ENCODE assay signal across 18 cellular contexts in genomic region chr1:245007686-245008085, GRCh38.
DNase-seq lines count a peak whose midpoint lies in the region; ATAC-seq and TF ChIP-seq lines count a peak whose summit lies in the region.
"Had no signal": no experiment of that assay in that cellular context is flagged by ENCODE, and none has a peak within 500 bp of the region (broad histone marks: within the 10 kb centered on the region; RNA-seq: fewer than 3 reads in every experiment).

No MANE protein-coding gene starts in this region.

- WGBS in spleen, 5 donors, result 86 to 93% (median 88%) methylated on average over 4 of the region's 4 CpGs

- H3K36me3 Mint-ChIP-seq in nephron progenitor cell (ENCODE audit: low read depth), result peaks cover 12% of the 10 kb centered on the region
- H3K36me3 Mint-ChIP-seq in CD8-positive, alpha-beta T cell, result no peaks in the 10 kb centered on the region
- H3K36me3 Mint-ChIP-seq: CD4-positive, alpha-beta memory T cell had no signal

- H3K27me3 Mint-ChIP-seq in nephron progenitor cell (ENCODE audit: low read depth, poor library complexity), result no peaks in the 10 kb centered on the region
- H3K27me3 Mint-ChIP-seq in CD8-positive, alpha-beta T cell (ENCODE audit: low read depth), result no peaks in the 10 kb centered on the region
- H3K27me3 Mint-ChIP-seq: CD4-positive, alpha-beta memory T cell had no signal

- no peak overlapping the region for H3K4me3 Mint-ChIP-seq in nephron progenitor cell
- no peak overlapping the region for H3K4me3 Mint-ChIP-seq in CD8-positive, alpha-beta T cell
- H3K4me3 Mint-ChIP-seq: CD4-positive, alpha-beta memory T cell; HFFc6 had no signal

- no peaks in the 10 kb centered on the region for H3K36me3 ChIP-seq in CD8-positive, alpha-beta T cell (ENCODE audit: insufficient read depth, low read length)
- no peaks in the 10 kb centered on the region for H3K36me3 ChIP-seq in spleen
- H3K36me3 ChIP-seq: BE2C had no signal

- H3K27ac ChIP-seq in CD8-positive, alpha-beta T cell (ENCODE audit: low read depth, low read length), result no peak overlapping the region
- no peak overlapping the region for H3K27ac ChIP-seq in spleen
- H3K27ac ChIP-seq: A549, C4-2B, HL-60 had no signal

- H3K27ac Mint-ChIP-seq in nephron progenitor cell, result peak overlapping the region; percentile 84
- no peak overlapping the region for H3K27ac Mint-ChIP-seq in CD8-positive, alpha-beta T cell
- H3K27ac Mint-ChIP-seq: CD4-positive, alpha-beta memory T cell; HFFc6 had no signal

- DNase-seq in H4 (ENCODE audit: low spot score) (peak; percentile 50), M059J (ENCODE audit: low read depth) (peak; percentile 43), fibroblast of pulmonary artery (ENCODE audit: low read depth) (peak; percentile 7), nephron progenitor cell (no peak), spleen (no peak), GM19240 (ENCODE audit: insufficient read length, low spot score) (no peak)
- no peak for DNase-seq in CD8-positive, alpha-beta T cell
- DNase-seq: BE2C; CD4-positive, alpha-beta memory T cell; COR-L47; H7; HFFc6; Kasumi-1; KBM-7 had no signal

- peaks cover 23% of the 10 kb centered on the region for H3K4me1 Mint-ChIP-seq in nephron progenitor cell
- H3K4me1 Mint-ChIP-seq in CD8-positive, alpha-beta T cell (ENCODE audit: low read depth), result no peaks in the 10 kb centered on the region
- H3K4me1 Mint-ChIP-seq: CD4-positive, alpha-beta memory T cell had no signal

- H3K9me3 ChIP-seq in CD8-positive, alpha-beta T cell (ENCODE audit: low read length), result no peaks in the 10 kb centered on the region
- H3K9me3 ChIP-seq in spleen, result no peaks in the 10 kb centered on the region
- H3K9me3 ChIP-seq: A549, BE2C had no signal

- no peaks in the 10 kb centered on the region for H3K9me3 Mint-ChIP-seq in nephron progenitor cell
- H3K9me3 Mint-ChIP-seq in CD8-positive, alpha-beta T cell, result no peaks in the 10 kb centered on the region
- H3K9me3 Mint-ChIP-seq: CD4-positive, alpha-beta memory T cell; HFFc6 had no signal

- H3K4me3 ChIP-seq in fibroblast of pulmonary artery (replicated peaks; ENCODE audit: low read depth, low read length) (no peak overlapping the region), spleen (no peak overlapping the region)
- no peak overlapping the region for H3K4me3 ChIP-seq in CD8-positive, alpha-beta T cell (ENCODE audit: low read depth, low read length)
- H3K4me3 ChIP-seq: A549, GM12878 had no signal

- no peaks in the 10 kb centered on the region for H3K27me3 ChIP-seq in CD8-positive, alpha-beta T cell (ENCODE audit: insufficient read depth, low read length)
- no peaks in the 10 kb centered on the region for H3K27me3 ChIP-seq in spleen (replicated peaks in 1 of 7)
- H3K27me3 ChIP-seq: BE2C had no signal

- TF ChIP-seq CTCF in fibroblast of pulmonary artery (IDR thresholded peaks at IDR 0.05; ENCODE audit: low read length, missing control alignments) (no peak), nephron progenitor cell (IDR thresholded peaks at IDR 0.05) (no peak), spleen (IDR thresholded peaks at IDR 0.05 in 8 of 11, conservative IDR thresholded peaks at IDR 0.05 in 3 of 11) (no peak)
- TF ChIP-seq CTCF in CD8-positive, alpha-beta T cell (IDR thresholded peaks at IDR 0.05), result no peak

- ATAC-seq in CD8-positive, alpha-beta T cell, result no peak
- ATAC-seq: A549, GM12878 had no signal

- CTCF ChIA-PET in CD8-positive, alpha-beta T cell (lab: Charles Lee), result no interaction called here

- intact Hi-C loops in CD8-positive, alpha-beta T cell (cut with DNase I, micrococcal nuclease), result no loop called here
- intact Hi-C loops in spleen (cut with DNase I; ENCODE audit: low total_unique reads), result no loop called here

- H3K4me1 ChIP-seq in CD8-positive, alpha-beta T cell (ENCODE audit: insufficient read depth, low read length), result no peaks in the 10 kb centered on the region
- H3K4me1 ChIP-seq in spleen, result no peaks in the 10 kb centered on the region
- H3K4me1 ChIP-seq: A549, BE2C had no signal

- POLR2A ChIA-PET in CD8-positive, alpha-beta T cell (lab: Charles Lee), result interaction anchor here (0.7 kb wide), 1 partner anchor 197 kb away, joined by 4 read pairs; no protein-coding TSS in a partner anchor

- no peak for TF ChIP-seq POLR2A in spleen (IDR thresholded peaks at IDR 0.05)

Comparison
In these comparisons a context has a peak if more than half of its experiments do, and no peak if none do; other contexts are left out.
1. DNase-seq: peak in H4 (single experiment), M059J (single experiment) and fibroblast of pulmonary artery (single experiment); none in nephron progenitor cell (single experiment), CD8-positive, alpha-beta T cell (0 of 7), spleen (single experiment) and GM19240 (single experiment).